21 cellular contexts compared by ENCODE assay signal in the genomic region with DNA sequence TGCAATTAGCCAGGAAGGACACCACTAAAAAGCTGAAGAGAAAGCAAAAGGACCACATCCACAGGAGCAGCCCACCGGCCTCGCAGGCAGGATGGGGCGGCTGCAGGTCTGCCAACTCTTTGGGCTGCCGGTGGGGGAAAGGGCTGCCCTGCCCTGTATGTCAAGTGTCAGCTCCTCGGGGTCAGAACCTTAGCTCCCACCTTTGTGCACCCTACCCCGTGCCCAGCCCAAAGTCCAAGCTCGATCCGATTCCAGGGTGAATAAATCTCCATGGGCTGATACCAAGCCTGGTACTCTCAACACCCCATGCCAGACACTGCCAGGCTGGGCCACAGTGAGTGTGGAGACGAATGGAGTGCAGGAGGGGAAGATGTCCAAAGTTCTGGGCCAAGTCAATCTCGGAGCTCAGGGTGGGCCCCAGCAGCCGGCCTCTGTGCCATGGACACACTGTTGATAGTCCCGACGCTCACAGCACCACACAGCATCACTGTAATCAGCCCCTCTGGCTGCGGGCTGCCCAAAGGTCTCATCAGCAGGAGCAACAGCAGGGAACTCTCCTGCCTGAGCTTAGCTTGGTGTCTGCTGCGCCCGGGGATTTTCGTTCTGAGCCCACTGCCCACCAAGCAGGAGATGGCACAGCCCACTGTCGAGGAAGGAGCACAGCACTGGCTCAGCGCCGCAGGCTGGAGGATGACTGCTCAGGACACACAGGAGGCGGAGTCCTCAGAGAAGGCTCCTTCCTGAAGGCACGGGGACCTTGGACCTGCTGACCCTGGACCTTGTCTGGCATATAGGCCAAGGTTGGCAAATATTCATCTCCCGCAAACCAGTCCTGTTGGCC.
DNase-seq lines count a peak whose midpoint lies in the region; ATAC-seq, FAIRE-seq and TF ChIP-seq lines count a peak whose summit lies in the region.
"Had no signal": no experiment of that assay in that cellular context is flagged by ENCODE, and none has a peak within 500 bp of the region (broad histone marks: within the 10 kb centered on the region; RNA-seq: fewer than 3 reads in every experiment).

No MANE protein-coding gene starts in this region.

- no peak overlapping the region for H3K9ac ChIP-seq in HepG2 (ENCODE audit: insufficient read depth, low read depth, low read length)
- no peak overlapping the region for H3K9ac ChIP-seq in mesenchymal stem cell (ENCODE audit: low read length)
- H3K9ac ChIP-seq: BLaER1 had no signal

- no peak overlapping the region for H3K4me2 ChIP-seq in HepG2 (ENCODE audit: low read depth, low read length)
- H3K4me2 ChIP-seq in mesenchymal stem cell (ENCODE audit: low read length, poor library complexity, severe bottlenecking) = no peak overlapping the region
- H3K4me2 ChIP-seq: BLaER1 had no signal

- H4K91ac ChIP-seq in mesenchymal stem cell (ENCODE audit: low read length) = no peak overlapping the region

- H4K8ac ChIP-seq in mesenchymal stem cell (ENCODE audit: low read length) = no peak overlapping the region

- no peak overlapping the region for H3K23ac ChIP-seq in mesenchymal stem cell (ENCODE audit: low read length in 2 of 2)

- in situ Hi-C loops in HepG2 (cut with HindIII; ENCODE audit: extremely low pct_ligation_motif_present, low pct_unique_long_range_greater_than_20kb) = no loop called here

- no peak overlapping the region for H2AK5ac ChIP-seq in mesenchymal stem cell (ENCODE audit: low read length, severe bottlenecking)

- H2BK15ac ChIP-seq in mesenchymal stem cell (ENCODE audit: low read depth, poor library complexity, severe bottlenecking) = no peak overlapping the region

- no peaks in the 10 kb centered on the region for H3K27me3 Mint-ChIP-seq in T-helper 1 cell treated with Interleukin-12 subunit alpha and Interleukin-12 subunit beta and Interleukin-4 antibody, amounts not matched to agents 30 μg/mL and 1 μg/mL, for 36 hours (ENCODE audit: low read depth)

- H3K4me3 ChIP-seq in HepG2 (replicated peaks in 1 of 3; ENCODE audit: insufficient read depth in 1 of 3, low read depth in 2 of 3, low read length in 3 of 3) = no peak overlapping the region
- no peak overlapping the region for H3K4me3 ChIP-seq in right lobe of liver
- no peak overlapping the region for H3K4me3 ChIP-seq in mesenchymal stem cell (ENCODE audit: insufficient read depth in 1 of 2, low read depth in 1 of 2, low read length in 2 of 2)
- H3K4me3 ChIP-seq: BLaER1, SJCRH30 had no signal

- FAIRE-seq in HepG2 (lab: Jason Lieb, UNC) = no peak
- FAIRE-seq: GM12891 had no signal

- no peak overlapping the region for H2BK12ac ChIP-seq in mesenchymal stem cell (ENCODE audit: low read length in 2 of 2)

- DNase-seq in T-helper 1 cell (no peak), HepG2 (ENCODE audit: low spot score) (no peak), right lobe of liver (no peak), left lobe of liver (ENCODE audit: low spot score) (peak; percentile 36), middle frontal gyrus (ENCODE audit: extremely low spot score, low spot score) (no peak), mesenchymal stem cell (no peak)
- DNase-seq: ACHN; DMS 273 treated with DMSO at 0.1 percent for 48 hours; DND-41; GOT3; NCI-H226; NCI-H774; NK-92 treated with Interleukin-12 subunit alpha and Interleukin-12 subunit beta, amount 100 ng/mL, for 24 hours had no signal

- TF ChIP-seq POLR2A in HepG2 (IDR thresholded peaks at IDR 0.05; ENCODE audit: insufficient read depth in 1 of 2, low read depth in 2 of 2, low read length in 2 of 2) (no peak), right lobe of liver (IDR thresholded peaks at IDR 0.05) (no peak)

- H4K20me1 ChIP-seq in HepG2 (ENCODE audit: insufficient read depth, low read length) = 0 out of 2 replicates have a peak, but pooled peaks cover 2% of the 10 kb centered on the region
- H4K20me1 ChIP-seq: BLaER1 had no signal

- intact Hi-C loops in HepG2 (cut with micrococcal nuclease; ENCODE audit: unreplicated experiment) (no loop called here), right lobe of liver (cut with DNase I) (no loop called here)

- ATAC-seq in HepG2 = no peak
- ATAC-seq in right lobe of liver = no peak
- no peak for ATAC-seq in left lobe of liver
- ATAC-seq in GM19395 (IDR thresholded peaks at IDR 0.05; ENCODE audit: unreplicated experiment) = no peak
- ATAC-seq: Panc1 had no signal

- no peak for TF ChIP-seq CTCF in HepG2 (CRISPR knock-in tag; IDR thresholded peaks at IDR 0.05)
- TF ChIP-seq CTCF in right lobe of liver (IDR thresholded peaks at IDR 0.05) = no peak

- BruUV-seq in HepG2 (replicated peaks; lab: Mats Ljungman, UMichigan) = no TSS peak

- no peak overlapping the region for H2BK5ac ChIP-seq in mesenchymal stem cell (ENCODE audit: low read depth, low read length, poor library complexity, severe bottlenecking)

- no peaks in the 10 kb centered on the region for H3K79me2 ChIP-seq in HepG2 (ENCODE audit: insufficient read depth, low read length)

- 51% methylated on average over 6 of the region's 23 CpGs for WGBS in HepG2 (ENCODE audit: low lambda C conversion rate)
- 53% methylated on average over 7 of the region's 23 CpGs for WGBS in right lobe of liver (ENCODE audit: insufficient coverage, low coverage, low lambda C conversion rate, missing lambda C conversion rate)
- whole genome bisulfite sequencing in mesenchymal stem cell = 86% methylated on average over 20 of the region's 23 CpGs

- H3K4me3 Mint-ChIP-seq in T-helper 1 cell treated with Interleukin-12 subunit alpha and Interleukin-12 subunit beta and Interleukin-4 antibody, amounts not matched to agents 30 μg/mL and 1 μg/mL, for 36 hours = no peak overlapping the region
- H3K4me3 Mint-ChIP-seq: CD4-positive, alpha-beta T cell had no signal

- H3K4me1 ChIP-seq in HepG2 (ENCODE audit: insufficient read depth, low read length) (no peaks in the 10 kb centered on the region), right lobe of liver (no peaks in the 10 kb centered on the region), mesenchymal stem cell (ENCODE audit: control insufficient read depth, insufficient read depth, low read depth, low read length) (no peaks in the 10 kb centered on the region)
- H3K4me1 ChIP-seq: BLaER1, SJCRH30 had no signal

- peaks cover 31% of the 10 kb centered on the region for H3K4me1 Mint-ChIP-seq in T-helper 1 cell treated with Interleukin-12 subunit alpha and Interleukin-12 subunit beta and Interleukin-4 antibody, amounts not matched to agents 30 μg/mL and 1 μg/mL, for 36 hours (ENCODE audit: low read depth)

- no peak overlapping the region for H3K18ac ChIP-seq in mesenchymal stem cell (ENCODE audit: low read depth in 1 of 2, low read length in 2 of 2)

- CTCF ChIA-PET in HepG2 (lab: Yijun Ruan, JAX; ENCODE audit: low intra/inter-chr PET ratio, low total read pairs) = no interaction called here

- no peak overlapping the region for H3K14ac ChIP-seq in mesenchymal stem cell (ENCODE audit: low read length in 2 of 2)

- H3K27me3 ChIP-seq in HepG2 (ENCODE audit: control insufficient read depth in 1 of 2, insufficient read depth in 2 of 2, low read length in 2 of 2) = peaks cover 4 to 5% of the 10 kb centered on the region in 2 experiments; a peak in 2 of 5 replicates
- H3K27me3 ChIP-seq in right lobe of liver = no peaks in the 10 kb centered on the region
- peaks cover 0 to 50% of the 10 kb centered on the region in 2 experiments for H3K27me3 ChIP-seq in mesenchymal stem cell (ENCODE audit: control insufficient read depth in 1 of 2, insufficient read depth in 1 of 2, low read length in 2 of 2)
- H3K27me3 ChIP-seq: BLaER1, SJCRH30 had no signal

- POLR2A ChIA-PET in HepG2 (lab: Yijun Ruan, JAX) = no interaction called here

- H3K27ac ChIP-seq in HepG2 (ENCODE audit: extremely low read length, insufficient read depth, low read length) (no peak overlapping the region), right lobe of liver (no peak overlapping the region), mesenchymal stem cell (ENCODE audit: low read length, poor library complexity, severe bottlenecking) (no peak overlapping the region)
- H3K27ac ChIP-seq: 22Rv1, BLaER1, SJCRH30 had no signal

- H2AFZ ChIP-seq in HepG2 (ENCODE audit: low read length) = no peak overlapping the region
- H2AFZ ChIP-seq in mesenchymal stem cell (ENCODE audit: low read depth, low read length) = no peak overlapping the region

- H3K36me3 ChIP-seq in HepG2 (replicated peaks in 1 of 2; ENCODE audit: control insufficient read depth in 1 of 2, insufficient read depth in 2 of 2, low read length in 2 of 2) (no peaks in the 10 kb centered on the region), right lobe of liver (no peaks in the 10 kb centered on the region), mesenchymal stem cell (ENCODE audit: control insufficient read depth in 1 of 2, insufficient read depth in 2 of 2, low read depth in 1 of 2, low read length in 2 of 2) (no peaks in the 10 kb centered on the region)
- H3K36me3 ChIP-seq: BLaER1, SJCRH30 had no signal

- no peaks in the 10 kb centered on the region for H3K79me1 ChIP-seq in mesenchymal stem cell (replicated peaks; ENCODE audit: low read length, poor library complexity, severe bottlenecking)

- H3K36me3 Mint-ChIP-seq in T-helper 1 cell treated with Interleukin-12 subunit alpha and Interleukin-12 subunit beta and Interleukin-4 antibody, amounts not matched to agents 30 μg/mL and 1 μg/mL, for 36 hours (ENCODE audit: low read depth) = peaks cover 18% of the 10 kb centered on the region

- H3K4ac ChIP-seq in mesenchymal stem cell (ENCODE audit: low read depth in 1 of 2, low read length in 2 of 2) = no peak overlapping the region

- H3K9me3 ChIP-seq in HepG2 (ENCODE audit: low read length) = no peaks in the 10 kb centered on the region
- no peaks in the 10 kb centered on the region for H3K9me3 ChIP-seq in right lobe of liver
- H3K9me3 ChIP-seq in mesenchymal stem cell (ENCODE audit: control insufficient read depth, low read length) = no peaks in the 10 kb centered on the region
- H3K9me3 ChIP-seq: BLaER1, SJCRH30 had no signal

- no peaks in the 10 kb centered on the region for H3K9me3 Mint-ChIP-seq in T-helper 1 cell treated with Interleukin-12 subunit alpha and Interleukin-12 subunit beta and Interleukin-4 antibody, amounts not matched to agents 30 μg/mL and 1 μg/mL, for 36 hours
- H3K9me3 Mint-ChIP-seq: CD4-positive, alpha-beta T cell had no signal

- H2BK120ac ChIP-seq in mesenchymal stem cell (ENCODE audit: low read depth, low read length) = no peak overlapping the region

- TF ChIP-seq EP300 in HepG2 (IDR thresholded peaks at IDR 0.05; ENCODE audit: low read depth in 2 of 2, low read length in 2 of 2) (no peak), HepG2 (CRISPR knock-in tag; IDR thresholded peaks at IDR 0.05; ENCODE audit: borderline replicate concordance) (no peak)

- H3K27ac Mint-ChIP-seq in T-helper 1 cell treated with Interleukin-12 subunit alpha and Interleukin-12 subunit beta and Interleukin-4 antibody, amounts not matched to agents 30 μg/mL and 1 μg/mL, for 36 hours = peak overlapping the region; percentile 59
- H3K27ac Mint-ChIP-seq: CD4-positive, alpha-beta T cell had no signal

- no peak for TF ChIP-seq RAD21 in HepG2 (CRISPR knock-in tag; IDR thresholded peaks at IDR 0.05)

TF ChIP-seq in HepG2, 621 proteins besides CTCF, POLR2A, EP300 and RAD21 (continues in another document):
- TF ChIP-seq ZNF263 (CRISPR knock-in tag; IDR thresholded peaks at IDR 0.05) (0 out of 2 replicates have a peak, but pooled peaks have one; percentile 23), TCF12 (IDR thresholded peaks at IDR 0.05) (no peak), TCF12 (CRISPR knock-in tag; IDR thresholded peaks at IDR 0.05) (no peak), ZFP41 (CRISPR knock-in tag; IDR thresholded peaks at IDR 0.05; ENCODE audit: borderline replicate concordance) (no peak)
